Comparison of ENCODE assay signal across 9 cellular contexts in genomic region chr14:74531467-74531866, GRCh38. TPM values are rescaled to one million over a fixed set of nuclear protein-coding genes. Genes with fewer than 3 reads are reported as not detected.
A peak's percentile ranks its signal among the peaks of the same experiment; 100 is the strongest.
DNase-seq lines count a peak whose midpoint lies in the region; ATAC-seq, FAIRE-seq and TF ChIP-seq lines count a peak whose summit lies in the region.
"Had no signal": no experiment of that assay in that cellular context is flagged by ENCODE, and none has a peak within 500 bp of the region (broad histone marks: within the 10 kb centered on the region; RNA-seq: fewer than 3 reads in every experiment).

No MANE protein-coding gene starts in this region.

- no peak overlapping the region for H3K56ac ChIP-seq in IMR-90 (ENCODE audit: extremely low read depth, insufficient read depth, low read length)

- H3K9me3 ChIP-seq in IMR-90 (ENCODE audit: control insufficient read depth, insufficient read depth, low read length) (no peaks in the 10 kb centered on the region), mammary epithelial cell (replicated peaks; ENCODE audit: insufficient read depth, low read length) (no peaks in the 10 kb centered on the region)
- H3K9me3 ChIP-seq in CD8-positive, alpha-beta T cell (ENCODE audit: low read length) = no peaks in the 10 kb centered on the region

- H3K4me1 ChIP-seq in IMR-90 (ENCODE audit: control insufficient read depth, insufficient read depth, low read length) (peaks cover 3% of the 10 kb centered on the region), mammary epithelial cell (ENCODE audit: insufficient read depth, low read length) (peaks cover 21% of the 10 kb centered on the region)
- H3K4me1 ChIP-seq in CD8-positive, alpha-beta T cell (ENCODE audit: insufficient read depth, low read length) = no peaks in the 10 kb centered on the region

- peaks cover 0 to 4% of the 10 kb centered on the region in 2 experiments; a peak in 1 of 4 replicates for H3K79me1 ChIP-seq in IMR-90 (ENCODE audit: low read depth in 1 of 2, low read length in 2 of 2)

- peak overlapping the region; percentile 59 to 70; a peak in 2 of 4 replicates for H4K8ac ChIP-seq in IMR-90 (ENCODE audit: low read depth in 2 of 2, low read length in 2 of 2)

- TF ChIP-seq RAD21 in IMR-90 (IDR thresholded peaks at IDR 0.05; ENCODE audit: low read length) = 0 out of 2 replicates have a peak, but pooled peaks have one; percentile 7

- H2AFZ ChIP-seq in IMR-90 (replicated peaks; ENCODE audit: low read length, poor library complexity) = peak overlapping the region; percentile 33
- no peak overlapping the region for H2AFZ ChIP-seq in mammary epithelial cell (ENCODE audit: low read depth, low read length)

- DNase-seq in AG09319 (ENCODE audit: extremely low read depth, low read depth) (no peak), IMR-90 (peak; percentile 22), mammary epithelial cell (peak; percentile 65), iris pigment epithelial cell (ENCODE audit: low read depth) (peak; percentile 45), RCC 7860 (ENCODE audit: low spot score) (no peak)
- DNase-seq in CD8-positive, alpha-beta T cell = no peak
- no peak for DNase-seq in activated T-helper 2 cell treated with anti-CD3 and anti-CD28 coated beads, Interferon-gamma antibody, Interleukin-2, Interleukin-4, amounts not matched to agents 10 μg/mL and 5 μg/mL and 100 μg/mL, durations not matched to agents 14 hours and 24 hours and 36 hours (ENCODE audit: low spot score)
- DNase-seq: NCI-H774 had no signal

- H4K5ac ChIP-seq in IMR-90 (ENCODE audit: low read depth, low read length) = peak overlapping the region; percentile 22

- CTCF ChIA-PET in IMR-90 (lab: Yijun Ruan, JAX) (interaction anchor here (0.6 to 1.1 kb wide), 3 partner anchors 42 to 420 kb away, joined by 3 to 6 read pairs (median 3); no protein-coding TSS in a partner anchor), mammary epithelial cell (lab: Charles Lee; ENCODE audit: low non-redundant PET) (interaction anchor here (0.6 to 1.1 kb wide), 3 partner anchors 77 to 467 kb away, joined by 3 to 5 read pairs (median 5); no protein-coding TSS in a partner anchor)
- CTCF ChIA-PET in CD8-positive, alpha-beta T cell (lab: Charles Lee) = no interaction called here

- TF ChIP-seq POLR2A in IMR-90 (IDR thresholded peaks at IDR 0.05; ENCODE audit: low read depth, low read length) = no peak

- no peak overlapping the region for H3K27ac Mint-ChIP-seq in CD8-positive, alpha-beta T cell
- H3K27ac Mint-ChIP-seq in activated T-helper 2 cell treated with anti-CD3 and anti-CD28 coated beads, Interferon-gamma antibody, Interleukin-2, Interleukin-4, amounts not matched to agents 10 μg/mL and 5 μg/mL and 100 μg/mL, durations not matched to agents 14 hours and 24 hours and 36 hours = no peak overlapping the region

- no peak overlapping the region for H3K4me2 ChIP-seq in IMR-90 (ENCODE audit: low read depth, low read length)
- no peak overlapping the region for H3K4me2 ChIP-seq in mammary epithelial cell (ENCODE audit: insufficient read depth, low read depth, low read length)

- peaks cover 5% of the 10 kb centered on the region for H3K9me1 ChIP-seq in IMR-90 (ENCODE audit: insufficient read depth, low read length)

- peak overlapping the region; percentile 5; the same call in 1 of the 2 replicates for H3K4ac ChIP-seq in IMR-90 (ENCODE audit: low read depth, low read length)

- H3K27me3 ChIP-seq in IMR-90 (ENCODE audit: control insufficient read depth, insufficient read depth, low read length) = no peaks in the 10 kb centered on the region
- H3K27me3 ChIP-seq in mammary epithelial cell (ENCODE audit: insufficient read depth, low read length) = no peaks in the 10 kb centered on the region
- no peaks in the 10 kb centered on the region for H3K27me3 ChIP-seq in CD8-positive, alpha-beta T cell (ENCODE audit: insufficient read depth, low read length)

- H4K91ac ChIP-seq in IMR-90 (ENCODE audit: insufficient read depth, low read depth, low read length) = 0 out of 2 replicates have a peak overlapping the region, but pooled peaks have one; percentile 1

- H4K20me1 ChIP-seq in IMR-90 (ENCODE audit: insufficient read depth, low read length) (no peaks in the 10 kb centered on the region), mammary epithelial cell (ENCODE audit: insufficient read depth, low read length) (no peaks in the 10 kb centered on the region)

- H2BK120ac ChIP-seq in IMR-90 (ENCODE audit: low read depth, low read length) = peak overlapping the region; percentile 3; the same call in 1 of the 2 replicates

- POLR2A ChIA-PET in IMR-90 (lab: Charles Lee; ENCODE audit: unreplicated experiment) = no interaction called here
- POLR2A ChIA-PET in CD8-positive, alpha-beta T cell (lab: Charles Lee) = no interaction called here

- H3K4me3 Mint-ChIP-seq in CD8-positive, alpha-beta T cell = no peak overlapping the region
- H3K4me3 Mint-ChIP-seq in activated T-helper 2 cell treated with anti-CD3 and anti-CD28 coated beads, Interferon-gamma antibody, Interleukin-2, Interleukin-4, amounts not matched to agents 10 μg/mL and 5 μg/mL and 100 μg/mL, durations not matched to agents 14 hours and 24 hours and 36 hours (ENCODE audit: low read depth) = no peak overlapping the region

- H3K36me3 Mint-ChIP-seq in CD8-positive, alpha-beta T cell = no peaks in the 10 kb centered on the region
- H3K36me3 Mint-ChIP-seq in activated T-helper 2 cell treated with anti-CD3 and anti-CD28 coated beads, Interferon-gamma antibody, Interleukin-2, Interleukin-4, amounts not matched to agents 10 μg/mL and 5 μg/mL and 100 μg/mL, durations not matched to agents 14 hours and 24 hours and 36 hours (ENCODE audit: low read depth) = no peaks in the 10 kb centered on the region

- H2AK5ac ChIP-seq in IMR-90 (ENCODE audit: low read depth, low read length) = no peak overlapping the region; the same call in 1 of the 2 replicates

- 0 out of 2 replicates have a peak overlapping the region, but pooled peaks have one; percentile 2 for H3K23ac ChIP-seq in IMR-90 (ENCODE audit: low read depth, low read length)

- no peak overlapping the region for H3K27ac ChIP-seq in IMR-90 (ENCODE audit: insufficient read depth, low read length)
- H3K27ac ChIP-seq in mammary epithelial cell (ENCODE audit: insufficient read depth, low read depth, low read length) = no peak overlapping the region
- no peak overlapping the region for H3K27ac ChIP-seq in CD8-positive, alpha-beta T cell (ENCODE audit: low read depth, low read length)

- H3K4me3 ChIP-seq in IMR-90 (ENCODE audit: insufficient read depth, low read depth, low read length) = no peak overlapping the region
- H3K4me3 ChIP-seq in mammary epithelial cell (replicated peaks in 1 of 3; ENCODE audit: insufficient read depth in 1 of 3, low read depth in 2 of 3, low read length in 3 of 3) = no peak overlapping the region
- H3K4me3 ChIP-seq in CD8-positive, alpha-beta T cell (ENCODE audit: low read depth, low read length) = no peak overlapping the region

- H2BK20ac ChIP-seq in IMR-90 (ENCODE audit: low read depth, low read length) = no peak overlapping the region

- no TSS peak for BruUV-seq in IMR-90 (replicated peaks; lab: Mats Ljungman, UMichigan)
- BruUV-seq in mammary epithelial cell (replicated peaks; lab: Mats Ljungman, UMichigan) = no TSS peak

- peak overlapping the region; percentile 22 for H2AK9ac ChIP-seq in IMR-90 (replicated peaks; ENCODE audit: low read depth, low read length, poor library complexity)

- dilution Hi-C loops in IMR-90 (cut with HindIII; ENCODE audit: low sequenced_read_pairs, unreplicated experiment) (no loop called here), mammary epithelial cell (cut with HindIII; ENCODE audit: low sequenced_read_pairs) (no loop called here)

- H3K18ac ChIP-seq in IMR-90 (ENCODE audit: low read depth, low read length) = no peak overlapping the region

- intact Hi-C loops in IMR-90 (cut with micrococcal nuclease) (no loop called here), mammary epithelial cell (cut with micrococcal nuclease) (loop anchor here (1.0 to 5.0 kb wide), 2 partner anchors 30 to 169 kb away; no protein-coding TSS in a partner anchor)
- intact Hi-C loops in CD8-positive, alpha-beta T cell (cut with DNase I, micrococcal nuclease) = no loop called here
- intact Hi-C loops in activated T-helper 2 cell treated with anti-CD3 and anti-CD28 coated beads, Interferon-gamma antibody, Interleukin-2, Interleukin-4, amounts not matched to agents 10 μg/mL and 5 μg/mL and 100 μg/mL, durations not matched to agents 14 hours and 24 hours and 36 hours (cut with micrococcal nuclease) = no loop called here

- H2BK15ac ChIP-seq in IMR-90 (ENCODE audit: low read depth, low read length) = no peak overlapping the region

- H3K79me2 ChIP-seq in mammary epithelial cell (ENCODE audit: insufficient read depth, low read length) = no peaks in the 10 kb centered on the region

- WGBS in IMR-90 (ENCODE audit: extremely low coverage in 2 of 2, insufficient read length in 1 of 2), 2 experiments = 50% methylated on average over 2 of the region's 5 CpGs; no CpG with 5 or more reads in 1 of the 2 experiments
- WGBS in mammary epithelial cell (ENCODE audit: low coverage, missing lambda C conversion rate) = 40% methylated on average over 4 of the region's 5 CpGs

- 0 out of 2 replicates have a peak overlapping the region, but pooled peaks have one; percentile 7 for H3K14ac ChIP-seq in IMR-90 (replicated peaks; ENCODE audit: low read depth, low read length)

- peaks cover 3% of the 10 kb centered on the region for H3K4me1 Mint-ChIP-seq in CD8-positive, alpha-beta T cell (ENCODE audit: low read depth)
- H3K4me1 Mint-ChIP-seq in activated T-helper 2 cell treated with anti-CD3 and anti-CD28 coated beads, Interferon-gamma antibody, Interleukin-2, Interleukin-4, amounts not matched to agents 10 μg/mL and 5 μg/mL and 100 μg/mL, durations not matched to agents 14 hours and 24 hours and 36 hours (ENCODE audit: low read depth) = no peaks in the 10 kb centered on the region

- ATAC-seq in IMR-90 (ENCODE audit: low read depth) (peak; percentile 91), HG03378 (IDR thresholded peaks at IDR 0.05; ENCODE audit: unreplicated experiment) (no peak)
- ATAC-seq in CD8-positive, alpha-beta T cell = no peak

- no peak overlapping the region for H2BK5ac ChIP-seq in IMR-90 (ENCODE audit: low read depth, low read length, poor library complexity, severe bottlenecking)

- no peaks in the 10 kb centered on the region for H3K27me3 Mint-ChIP-seq in CD8-positive, alpha-beta T cell (ENCODE audit: low read depth)
- no peaks in the 10 kb centered on the region for H3K27me3 Mint-ChIP-seq in activated T-helper 2 cell treated with anti-CD3 and anti-CD28 coated beads, Interferon-gamma antibody, Interleukin-2, Interleukin-4, amounts not matched to agents 10 μg/mL and 5 μg/mL and 100 μg/mL, durations not matched to agents 14 hours and 24 hours and 36 hours (ENCODE audit: low read depth)

- H3K9ac ChIP-seq in IMR-90 (ENCODE audit: low read depth, low read length) = 0 out of 2 replicates have a peak overlapping the region, but pooled peaks have one; percentile 7
- no peak overlapping the region for H3K9ac ChIP-seq in mammary epithelial cell (ENCODE audit: insufficient read depth, low read length)

- H3K36me3 ChIP-seq in IMR-90 (ENCODE audit: control insufficient read depth, insufficient read depth, low read length) = no peaks in the 10 kb centered on the region; the same call in 1 of the 2 replicates
- peaks cover 7% of the 10 kb centered on the region for H3K36me3 ChIP-seq in mammary epithelial cell (ENCODE audit: insufficient read depth, low read length)
- no peaks in the 10 kb centered on the region for H3K36me3 ChIP-seq in CD8-positive, alpha-beta T cell (ENCODE audit: insufficient read depth, low read length)

- FAIRE-seq in RCC 7860 (lab: Jason Lieb, UNC) = no peak

- in situ Hi-C loops in IMR-90 (cut with MboI; ENCODE audit: low sequenced_read_pairs) (no loop called here), mammary epithelial cell (cut with MboI; ENCODE audit: low sequenced_read_pairs in 2 of 2) (no loop called here)

- H3K9me3 Mint-ChIP-seq in CD8-positive, alpha-beta T cell = no peaks in the 10 kb centered on the region
- no peaks in the 10 kb centered on the region for H3K9me3 Mint-ChIP-seq in activated T-helper 2 cell treated with anti-CD3 and anti-CD28 coated beads, Interferon-gamma antibody, Interleukin-2, Interleukin-4, amounts not matched to agents 10 μg/mL and 5 μg/mL and 100 μg/mL, durations not matched to agents 14 hours and 24 hours and 36 hours

- TF ChIP-seq CTCF in AG09319 (IDR thresholded peaks at IDR 0.05; ENCODE audit: low read depth, low read length) (peak; percentile 30), IMR-90 (conservative IDR thresholded peaks at IDR 0.05; ENCODE audit: low read depth, low read length) (peak; percentile 31), mammary epithelial cell (conservative IDR thresholded peaks at IDR 0.05 in 1 of 2, IDR thresholded peaks at IDR 0.05 in 1 of 2; ENCODE audit: extremely low read depth in 1 of 2, insufficient read depth in 1 of 2, low read depth in 1 of 2, low read length in 2 of 2) (peak; percentile 5 to 43)
- TF ChIP-seq CTCF in CD8-positive, alpha-beta T cell (IDR thresholded peaks at IDR 0.05) = no peak

RNA-seq across cellular contexts. Expression of gene ISCA2, which starts 37.9 kb away (rescaled TPM):
- total RNA-seq in IMR-90 (2012; rRNA removed) (5.4 and 9.2 TPM in 2 replicates), mammary epithelial cell (10 to 100 TPM in 1 of 2 donors, 1 to 10 TPM in 1; 6.7 to 18.2 TPM)
- polyA plus RNA-seq in IMR-90 (2012; rRNA removed) (25.7 and 25.8 TPM in 2 replicates), mammary epithelial cell (20.5 TPM)
- polyA plus RNA-seq in IMR-90 (2012; cell fraction: cytosol; rRNA removed) = 2.7 and 5.1 TPM in 2 replicates
- polyA plus RNA-seq in IMR-90 (2012; cell fraction: nucleus; rRNA removed; ENCODE audit: low replicate concordance) = 1.3 and 5.5 TPM in 2 replicates
- polyA minus RNA-seq in mammary epithelial cell = not detected
- 10 to 100 TPM; 18.6 to 24.0 TPM for total RNA-seq in CD8-positive, alpha-beta T cell
- 23.9 and 25.3 TPM in 2 replicates for total RNA-seq in activated T-helper 2 cell treated with anti-CD3 and anti-CD28 coated beads, Interferon-gamma antibody, Interleukin-2, Interleukin-4, amounts not matched to agents 10 μg/mL and 5 μg/mL and 100 μg/mL, durations not matched to agents 14 hours and 24 hours and 36 hours

RNA-seq across cellular contexts. Expression of gene NPC2, which starts 38.4 kb away (rescaled TPM):
- total RNA-seq in IMR-90 (2012; rRNA removed) (123 and 210 TPM in 2 replicates), mammary epithelial cell (100 to 1,000 TPM; 248 to 347 TPM)
- polyA plus RNA-seq in IMR-90 (2012; rRNA removed) (272 and 273 TPM in 2 replicates), mammary epithelial cell (466 TPM)
- polyA plus RNA-seq in IMR-90 (2012; cell fraction: cytosol; rRNA removed) = 197 and 369 TPM in 2 replicates
- polyA plus RNA-seq in IMR-90 (2012; cell fraction: nucleus; rRNA removed; ENCODE audit: low replicate concordance) = 66.2 and 72.0 TPM in 2 replicates
- polyA minus RNA-seq in mammary epithelial cell = 327 TPM
- 10 to 100 TPM; 24.6 to 25.4 TPM for total RNA-seq in CD8-positive, alpha-beta T cell
- 17.8 and 19.2 TPM in 2 replicates for total RNA-seq in activated T-helper 2 cell treated with anti-CD3 and anti-CD28 coated beads, Interferon-gamma antibody, Interleukin-2, Interleukin-4, amounts not matched to agents 10 μg/mL and 5 μg/mL and 100 μg/mL, durations not matched to agents 14 hours and 24 hours and 36 hours

Comparison
In these comparisons a context has a peak if more than half of its experiments do, and no peak if none do; other contexts are left out.
1. DNase-seq: peak in IMR-90 (single experiment), mammary epithelial cell (single experiment) and iris pigment epithelial cell (single experiment); none in AG09319 (single experiment), CD8-positive, alpha-beta T cell (0 of 7), RCC 7860 (single experiment) and activated T-helper 2 cell treated with anti-CD3 and anti-CD28 coated beads, Interferon-gamma antibody, Interleukin-2, Interleukin-4, amounts not matched to agents 10 μg/mL and 5 μg/mL and 100 μg/mL, durations not matched to agents 14 hours and 24 hours and 36 hours (single experiment).